ENCODE assay signal across 17 cellular contexts in genomic region chr20:48205281-48205782, GRCh38.
"Had no signal": no experiment of that assay in that cellular context is flagged by ENCODE, and none has a peak within 500 bp of the region (broad histone marks: within the 10 kb centered on the region; RNA-seq: fewer than 3 reads in every experiment).

No MANE protein-coding gene starts in this region.

- H3K9me3 ChIP-seq: esophagus squamous epithelium, gastroesophageal sphincter, ovary, right atrium auricular region had no signal

- H3K4me3 ChIP-seq: esophagus squamous epithelium, gastroesophageal sphincter, lung, ovary, right atrium auricular region, smooth muscle cell had no signal

- H3K27me3 ChIP-seq: gastroesophageal sphincter, ovary, right atrium auricular region had no signal

- H3K4me1 ChIP-seq: gastroesophageal sphincter, right atrium auricular region had no signal

- H3K36me3 ChIP-seq: esophagus squamous epithelium, gastroesophageal sphincter, ovary, right atrium auricular region had no signal

- H3K36me3 Mint-ChIP-seq: immature natural killer cell; naive thymus-derived CD4-positive, alpha-beta T cell had no signal

- H3K9me3 Mint-ChIP-seq: effector memory CD8-positive, alpha-beta T cell; immature natural killer cell had no signal

- H3K27ac Mint-ChIP-seq: effector memory CD8-positive, alpha-beta T cell; immature natural killer cell; naive thymus-derived CD4-positive, alpha-beta T cell had no signal

- H3K27ac ChIP-seq: esophagus squamous epithelium, gastroesophageal sphincter, ovary, right atrium auricular region had no signal

- H3K4me3 Mint-ChIP-seq: effector memory CD8-positive, alpha-beta T cell; immature natural killer cell; naive thymus-derived CD4-positive, alpha-beta T cell had no signal

- H3K4me1 Mint-ChIP-seq: immature natural killer cell; naive thymus-derived CD4-positive, alpha-beta T cell had no signal

- ATAC-seq: effector memory CD8-positive, alpha-beta T cell; gastroesophageal sphincter; left ventricle myocardium superior; naive thymus-derived CD4-positive, alpha-beta T cell had no signal

- DNase-seq: cortex of kidney; effector memory CD8-positive, alpha-beta T cell; esophagus squamous epithelium; foreskin fibroblast; immature natural killer cell; left ventricle myocardium superior; mesenchymal stem cell; naive thymus-derived CD4-positive, alpha-beta T cell; nucleus accumbens; ovary; stimulated activated CD4-positive, alpha-beta T cell treated with anti-CD3 and anti-CD28 coated beads, Interleukin-2, amount 100 ng/mL, for 48 hours; stimulated activated naive CD4-positive, alpha-beta T cell treated with Interleukin-2 at 50 U/mL for 16 hours; trophoblast cell had no signal
